ENCODE assay signal across 8 cellular contexts in the genomic region with DNA sequence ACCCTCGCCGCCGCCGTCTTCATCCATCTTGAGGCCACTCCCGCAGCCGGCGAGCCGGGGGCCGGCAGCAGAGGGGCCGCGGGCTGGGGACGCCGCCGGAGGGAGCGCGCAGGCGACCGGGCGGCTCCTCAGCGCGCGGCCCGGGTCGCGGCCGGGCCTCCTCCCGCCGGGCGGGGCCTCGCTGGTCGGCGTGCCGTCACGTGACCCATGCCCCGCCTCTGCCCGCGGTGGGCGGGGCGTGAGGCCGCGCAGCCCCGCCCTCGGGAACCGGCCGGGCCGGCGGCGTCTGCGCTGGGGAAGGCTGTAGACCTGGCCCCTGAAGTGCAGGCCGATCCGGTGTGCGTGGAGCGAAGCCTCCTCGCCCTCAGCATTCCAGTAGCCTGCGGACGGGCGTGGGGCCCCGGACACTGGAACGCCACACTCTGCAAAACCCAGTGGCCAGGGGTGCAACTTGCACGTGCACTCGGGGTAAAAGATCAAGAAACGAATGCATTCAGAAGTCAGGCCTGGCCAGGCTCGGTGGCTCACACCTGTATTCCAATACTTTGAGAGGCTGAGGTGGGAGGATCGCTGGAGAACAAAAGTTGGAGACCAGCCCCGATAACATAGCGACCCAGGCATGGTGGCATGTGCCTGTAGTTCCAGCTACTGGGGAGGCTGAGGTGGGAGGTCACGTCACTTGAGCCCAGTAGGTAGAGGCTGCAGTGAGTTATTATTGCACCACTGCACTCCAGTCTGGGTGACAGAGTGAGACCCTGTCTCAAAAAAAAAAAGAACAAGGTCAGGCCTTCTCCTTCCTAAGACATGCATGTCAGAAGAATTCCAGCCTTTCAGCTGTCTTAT. TPM values are rescaled to one million over a fixed set of nuclear protein-coding genes. Genes with fewer than 3 reads are reported as not detected.
DNase-seq lines count a peak whose midpoint lies in the region; ATAC-seq and TF ChIP-seq lines count a peak whose summit lies in the region.

A gene with protein sequence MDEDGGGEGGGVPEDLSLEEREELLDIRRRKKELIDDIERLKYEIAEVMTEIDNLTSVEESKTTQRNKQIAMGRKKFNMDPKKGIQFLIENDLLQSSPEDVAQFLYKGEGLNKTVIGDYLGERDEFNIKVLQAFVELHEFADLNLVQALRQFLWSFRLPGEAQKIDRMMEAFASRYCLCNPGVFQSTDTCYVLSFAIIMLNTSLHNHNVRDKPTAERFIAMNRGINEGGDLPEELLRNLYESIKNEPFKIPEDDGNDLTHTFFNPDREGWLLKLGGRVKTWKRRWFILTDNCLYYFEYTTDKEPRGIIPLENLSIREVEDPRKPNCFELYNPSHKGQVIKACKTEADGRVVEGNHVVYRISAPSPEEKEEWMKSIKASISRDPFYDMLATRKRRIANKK (minus strand): TSS at position 144 of the 843 bp plus-strand sequence. CDS start 117 bp downstream, at position 27.

- CTCF ChIA-PET in SK-N-SH (lab: Yijun Ruan, JAX) = interaction anchor here (0.8 to 4.1 kb wide), 7 partner anchors 12 to 117 kb away, joined by 3 to 36 read pairs (median 4); no protein-coding TSS in a partner anchor

- peak within 1 kb of the TSS; percentile 98 for H3K4me3 Mint-ChIP-seq in glutamatergic neuron (ENCODE audit: unreplicated experiment)

- peaks cover 11% of the 10 kb centered on the region for H3K27me3 Mint-ChIP-seq in glutamatergic neuron (ENCODE audit: unreplicated experiment)

- H4K20me1 ChIP-seq in DOHH2 (ENCODE audit: control insufficient read depth, insufficient read depth, low read depth, low read length) = 0 out of 2 replicates have a peak, but pooled peaks cover 10% of the 10 kb centered on the region
- H4K20me1 ChIP-seq in SK-N-SH (ENCODE audit: insufficient read depth) = peaks cover 34% of the 10 kb centered on the region
- peaks cover 19% of the 10 kb centered on the region for H4K20me1 ChIP-seq in osteoblast (ENCODE audit: insufficient read depth, low read length)

- TF ChIP-seq CTCF in DOHH2 (IDR thresholded peaks at IDR 0.05; ENCODE audit: low read depth, low read length, poor library complexity, severe bottlenecking) = no peak
- no peak for TF ChIP-seq CTCF in SK-N-SH (IDR thresholded peaks at IDR 0.05)
- no peak for TF ChIP-seq CTCF in glutamatergic neuron (IDR thresholded peaks at IDR 0.05; ENCODE audit: partially characterized antibody, unreplicated experiment)
- no peak for TF ChIP-seq CTCF in osteoblast (IDR thresholded peaks at IDR 0.05; ENCODE audit: extremely low read depth, low read depth, low read length)

- DNase-seq in KG1 (lab: John Stamatoyannopoulos, UW) = peak; percentile 57
- peak; percentile 100 for DNase-seq in SK-N-SH
- peak; percentile 84 to 87 for DNase-seq in activated naive CD4-positive, alpha-beta T cell treated with anti-CD3 and anti-CD28 coated beads, Interleukin-2, amount 50 U/mL, for 72 hours (ENCODE audit: low spot score in 2 of 2)
- peak; percentile 84 for DNase-seq in glutamatergic neuron
- peak; percentile 100 for DNase-seq in osteoblast (ENCODE audit: insufficient read length, low spot score, missing footprints)

- no peaks in the 10 kb centered on the region for H3K9me3 Mint-ChIP-seq in activated naive CD4-positive, alpha-beta T cell treated with anti-CD3 and anti-CD28 coated beads, Interleukin-2, amount 50 U/mL, for 72 hours
- H3K9me3 Mint-ChIP-seq in glutamatergic neuron (ENCODE audit: unreplicated experiment) = peaks cover 7% of the 10 kb centered on the region

- H3K36me3 Mint-ChIP-seq in activated naive CD4-positive, alpha-beta T cell treated with anti-CD3 and anti-CD28 coated beads, Interleukin-2, amount 50 U/mL, for 72 hours = peaks cover 0 to 7% of the 10 kb centered on the region in 2 donors
- H3K36me3 Mint-ChIP-seq in glutamatergic neuron (ENCODE audit: unreplicated experiment) = no peaks in the 10 kb centered on the region

- peaks cover 25% of the 10 kb centered on the region for H3K4me1 ChIP-seq in DOHH2 (ENCODE audit: control insufficient read depth, low read length)
- peaks cover 12 to 28% of the 10 kb centered on the region in 2 experiments; a peak in 2 of 4 replicates for H3K4me1 ChIP-seq in SK-N-SH (ENCODE audit: control insufficient read depth in 1 of 2, insufficient read depth in 2 of 2, low read depth in 1 of 2, low read length in 1 of 2)
- H3K4me1 ChIP-seq in osteoblast (ENCODE audit: insufficient read depth, low read length) = peaks cover 20% of the 10 kb centered on the region

- H3K36me3 ChIP-seq in DOHH2 (ENCODE audit: control insufficient read depth, low read length) (no peaks in the 10 kb centered on the region), SK-N-SH (replicated peaks in 1 of 2; ENCODE audit: control insufficient read depth in 1 of 2, insufficient read depth in 2 of 2, low read length in 1 of 2) (peaks cover 0 to 5% of the 10 kb centered on the region in 2 experiments), osteoblast (ENCODE audit: insufficient read depth, low read length) (no peaks in the 10 kb centered on the region)

- H3K9me3 ChIP-seq in DOHH2 (ENCODE audit: control insufficient read depth, insufficient read depth, low read length) (no peaks in the 10 kb centered on the region), SK-N-SH (no peaks in the 10 kb centered on the region), osteoblast (ENCODE audit: low read depth, low read length) (no peaks in the 10 kb centered on the region)

- H3K4me3 ChIP-seq in DOHH2 (ENCODE audit: low read length) (peak within 1 kb of the TSS; percentile 79), SK-N-SH (ENCODE audit: low read depth in 2 of 2, low read length in 1 of 2) (peak within 1 kb of the TSS; percentile 79 to 94), osteoblast (ENCODE audit: insufficient read depth, low read length) (peak within 1 kb of the TSS; percentile 87)

- 25% methylated on average over 21 of the region's 67 CpGs for WGBS in SK-N-SH (ENCODE audit: low lambda C conversion rate)

- H3K27me3 ChIP-seq in DOHH2 (ENCODE audit: control insufficient read depth, low read length) = peaks cover 53% of the 10 kb centered on the region
- no peaks in the 10 kb centered on the region for H3K27me3 ChIP-seq in SK-N-SH (ENCODE audit: insufficient read depth)
- no peaks in the 10 kb centered on the region for H3K27me3 ChIP-seq in osteoblast (ENCODE audit: insufficient read depth, low read length)

- H3K27ac ChIP-seq in DOHH2 (ENCODE audit: low read depth, low read length) = no peak within 1 kb of the TSS
- H3K27ac ChIP-seq in SK-N-SH (ENCODE audit: low read depth in 2 of 2, low read length in 1 of 2) = peak within 1 kb of the TSS; percentile 64 to 70
- H3K27ac ChIP-seq in osteoblast (ENCODE audit: low read depth, low read length) = peak within 1 kb of the TSS; percentile 78
- H3K27ac ChIP-seq in temporal lobe (ENCODE audit: low read depth, low read length) = peak within 1 kb of the TSS; percentile 27

- no peak for TF ChIP-seq EP300 in SK-N-SH (IDR thresholded peaks at IDR 0.05; ENCODE audit: borderline replicate concordance in 1 of 2, low read depth in 1 of 2, low read length in 1 of 2)

- POLR2A ChIA-PET in SK-N-SH (lab: Yijun Ruan, JAX) = interaction anchor here (1.0 kb wide), 1 partner anchor 106 kb away, joined by 4 read pairs; no protein-coding TSS in a partner anchor

- peaks cover 31% of the 10 kb centered on the region for H3K4me1 Mint-ChIP-seq in glutamatergic neuron (ENCODE audit: low read depth, unreplicated experiment)

- H2AFZ ChIP-seq in SK-N-SH (ENCODE audit: low read depth) (peak within 1 kb of the TSS; percentile 93), osteoblast (ENCODE audit: low read length) (peak within 1 kb of the TSS; percentile 91)

- peak within 1 kb of the TSS; percentile 85 for H3K9ac ChIP-seq in SK-N-SH

- peak; percentile 73 for ATAC-seq in GM21619 (IDR thresholded peaks at IDR 0.05; ENCODE audit: unreplicated experiment)
- peak; percentile 94 to 95 for ATAC-seq in activated naive CD4-positive, alpha-beta T cell treated with anti-CD3 and anti-CD28 coated beads, Interleukin-2, amount 50 U/mL, for 72 hours

- H3K79me2 ChIP-seq in DOHH2 (ENCODE audit: control insufficient read depth, low read length) (no peaks in the 10 kb centered on the region), SK-N-SH (ENCODE audit: insufficient read depth) (peaks cover 44% of the 10 kb centered on the region), osteoblast (ENCODE audit: insufficient read depth, low read length) (peaks cover 50% of the 10 kb centered on the region)

- H3K27ac Mint-ChIP-seq in activated naive CD4-positive, alpha-beta T cell treated with anti-CD3 and anti-CD28 coated beads, Interleukin-2, amount 50 U/mL, for 72 hours = peak within 1 kb of the TSS in 1 of 2 donors; percentile 35
- H3K27ac Mint-ChIP-seq in glutamatergic neuron (ENCODE audit: unreplicated experiment) = peak within 1 kb of the TSS; percentile 55

- peak within 1 kb of the TSS; percentile 94 for H3K4me2 ChIP-seq in DOHH2 (ENCODE audit: low read length)
- peak within 1 kb of the TSS; percentile 98 for H3K4me2 ChIP-seq in SK-N-SH
- H3K4me2 ChIP-seq in osteoblast (ENCODE audit: insufficient read depth, low read length) = peak within 1 kb of the TSS; percentile 97

- H3K9me2 ChIP-seq in DOHH2 (replicated peaks; ENCODE audit: control insufficient read depth, low read length) = no peaks in the 10 kb centered on the region
- no peaks in the 10 kb centered on the region for H3K9me2 ChIP-seq in SK-N-SH

- peak; percentile 1; the same call in 1 of the 2 replicates for TF ChIP-seq RAD21 in SK-N-SH (IDR thresholded peaks at IDR 0.05; ENCODE audit: low read length)

- H3F3A ChIP-seq in DOHH2 (ENCODE audit: control insufficient read depth, insufficient read depth) = peaks cover 4% of the 10 kb centered on the region; the same call in 1 of the 2 replicates
- H3F3A ChIP-seq in SK-N-SH (replicated peaks; ENCODE audit: insufficient read depth) = peaks cover 25% of the 10 kb centered on the region

TF ChIP-seq in SK-N-SH, 30 proteins besides CTCF, POLR2A, EP300 and RAD21 (continues in another document):
- TF ChIP-seq FOXM1 (IDR thresholded peaks at IDR 0.05; ENCODE audit: low read depth) (no peak), MEF2A (IDR thresholded peaks at IDR 0.05; ENCODE audit: borderline replicate concordance, low read depth) (no peak), YY1 (IDR thresholded peaks at IDR 0.05; ENCODE audit: low read depth) (no peak), FOSL2 (IDR thresholded peaks at IDR 0.05; ENCODE audit: borderline replicate concordance, low read depth) (no peak), NFIC (IDR thresholded peaks at IDR 0.05; ENCODE audit: borderline replicate concordance) (no peak)

RNA-seq across cellular contexts. Expression of the gene that starts here (rescaled TPM):
- 55.1 and 56.8 TPM in 2 replicates for polyA plus RNA-seq in SK-N-SH (2012; rRNA removed)
- 28.3 and 39.7 TPM in 2 replicates for polyA plus RNA-seq in SK-N-SH (2012; cell fraction: cytosol; rRNA removed)
- 98.4 and 108 TPM in 2 replicates for polyA plus RNA-seq in SK-N-SH (2012; cell fraction: nucleus; rRNA removed)
- total RNA-seq in activated naive CD4-positive, alpha-beta T cell treated with anti-CD3 and anti-CD28 coated beads, Interleukin-2, amount 50 U/mL, for 72 hours = 1 to 10 TPM; 1.2 to 2.4 TPM
- total RNA-seq in glutamatergic neuron (ENCODE audit: unreplicated experiment) (20.1 TPM), osteoblast (89.4 and 94.3 TPM in 2 replicates), temporal lobe (33.2 TPM)
